ENCODE assay signal across 10 cellular contexts in the genomic region with DNA sequence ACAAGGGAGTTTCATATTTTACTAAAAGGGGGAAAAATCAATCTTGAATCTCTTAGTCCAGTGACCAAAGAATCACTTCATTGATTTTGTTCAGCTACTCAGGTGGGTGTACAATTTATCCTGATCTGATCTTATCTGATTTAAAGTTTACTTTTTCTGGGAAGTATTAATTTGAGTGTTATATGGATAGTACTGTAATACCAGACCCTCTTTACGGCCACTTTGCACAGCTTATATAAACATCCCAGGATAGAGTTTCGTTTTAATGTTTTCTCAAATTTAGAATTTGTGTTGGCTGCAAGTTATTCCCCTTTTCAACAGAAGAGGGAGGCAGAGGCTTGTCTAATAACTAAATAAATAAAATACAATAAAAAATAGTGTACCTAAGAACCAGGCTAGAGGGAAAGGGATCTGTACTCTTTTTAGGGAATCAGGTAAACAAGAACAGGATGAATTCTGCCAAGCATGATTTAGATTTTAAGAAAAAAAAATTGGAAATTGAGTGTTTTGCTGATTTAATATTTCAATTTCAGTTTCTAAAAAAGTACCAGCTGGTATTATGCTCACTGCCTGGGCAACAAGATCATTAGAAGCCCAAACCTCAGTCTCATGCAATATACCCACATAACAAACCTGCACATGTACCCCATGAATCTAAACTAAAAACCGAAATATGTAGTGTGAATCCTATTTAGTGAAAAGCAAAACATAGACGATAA.
DNase-seq lines count a peak whose midpoint lies in the region; ATAC-seq and TF ChIP-seq lines count a peak whose summit lies in the region.
"Had no signal": no experiment of that assay in that cellular context is flagged by ENCODE, and none has a peak within 500 bp of the region (broad histone marks: within the 10 kb centered on the region; RNA-seq: fewer than 3 reads in every experiment).

No MANE protein-coding gene starts in this region.

- H3K36me3 Mint-ChIP-seq in stimulated activated memory B cell treated with anti-CD40 and anti-IgM and Interleukin-4, amounts not matched to agents 10 μg/mL and 1 μg/mL and 100 μg/mL, for 72 hours: no peaks in the 10 kb centered on the region

- no peaks in the 10 kb centered on the region for H3K4me1 ChIP-seq in esophagus muscularis mucosa

- CTCF ChIA-PET in GM10248 (lab: Yijun Ruan, JAX): no interaction called here

- no peaks in the 10 kb centered on the region for H3K9me3 Mint-ChIP-seq in stimulated activated memory B cell treated with anti-CD40 and anti-IgM and Interleukin-4, amounts not matched to agents 10 μg/mL and 1 μg/mL and 100 μg/mL, for 72 hours

- TF ChIP-seq EP300 in esophagus muscularis mucosa (IDR thresholded peaks at IDR 0.05): no peak

- H3K36me3 ChIP-seq in esophagus muscularis mucosa: no peaks in the 10 kb centered on the region

- TF ChIP-seq POLR2A in esophagus muscularis mucosa (IDR thresholded peaks at IDR 0.05; ENCODE audit: low read depth): no peak

- intact Hi-C loops in esophagus muscularis mucosa (cut with DNase I): no loop called here

- peak; percentile 40 to 60 (median 47) for TF ChIP-seq CTCF in esophagus muscularis mucosa (IDR thresholded peaks at IDR 0.05)
- TF ChIP-seq CTCF in GM10248 (IDR thresholded peaks at IDR 0.05; ENCODE audit: control extremely low read depth, extremely low read depth, low read depth, missing control alignments): no peak

- DNase-seq in NCI-H82 (lab: John Stamatoyannopoulos, UW) (peak; percentile 59), NCI-H82 treated with DMSO at 0.1 percent for 48 hours (lab: John Stamatoyannopoulos, UW; ENCODE audit: unreplicated experiment) (no peak), NCI-H748 treated with DMSO at 0.1 percent for 48 hours (lab: John Stamatoyannopoulos, UW) (peak; percentile 11), esophagus muscularis mucosa (ENCODE audit: extremely low spot score) (no peak), superior temporal gyrus (ENCODE audit: extremely low spot score) (peak; percentile 53), GM10248 (ENCODE audit: extremely low spot score) (no peak)
- DNase-seq: activated CD8-positive, alpha-beta memory T cell treated with anti-CD3 and anti-CD28 coated beads, Interleukin-2, amount 50 U/mL, for 4 hours had no signal

- H3K9me3 ChIP-seq in esophagus muscularis mucosa: no peaks in the 10 kb centered on the region

- H3K4me3 ChIP-seq in esophagus muscularis mucosa: no peak overlapping the region
- H3K4me3 ChIP-seq: lung had no signal

- H3K4me3 Mint-ChIP-seq in stimulated activated memory B cell treated with anti-CD40 and anti-IgM and Interleukin-4, amounts not matched to agents 10 μg/mL and 1 μg/mL and 100 μg/mL, for 72 hours: no peak overlapping the region

- POLR2A ChIA-PET in GM10248 (lab: Yijun Ruan, JAX): no interaction called here

- H3K27me3 Mint-ChIP-seq in stimulated activated memory B cell treated with anti-CD40 and anti-IgM and Interleukin-4, amounts not matched to agents 10 μg/mL and 1 μg/mL and 100 μg/mL, for 72 hours: peaks cover 21% of the 10 kb centered on the region

- no peak overlapping the region for H3K27ac ChIP-seq in esophagus muscularis mucosa (replicated peaks in 1 of 4)

- H3K4me1 Mint-ChIP-seq in stimulated activated memory B cell treated with anti-CD40 and anti-IgM and Interleukin-4, amounts not matched to agents 10 μg/mL and 1 μg/mL and 100 μg/mL, for 72 hours: no peaks in the 10 kb centered on the region

- no peak for ATAC-seq in stimulated activated memory B cell treated with anti-CD40 and anti-IgM and Interleukin-4, amounts not matched to agents 10 μg/mL and 1 μg/mL and 100 μg/mL, for 72 hours
- no peak for ATAC-seq in HG02798 (IDR thresholded peaks at IDR 0.05; ENCODE audit: poor library complexity, unreplicated experiment)

- peaks cover 0 to 8% (median 0%) of the 10 kb centered on the region in 4 donors for H3K27me3 ChIP-seq in esophagus muscularis mucosa

- 50% methylated on average over 4 of the region's 4 CpGs for WGBS in esophagus muscularis mucosa

- no peak overlapping the region for H3K27ac Mint-ChIP-seq in stimulated activated memory B cell treated with anti-CD40 and anti-IgM and Interleukin-4, amounts not matched to agents 10 μg/mL and 1 μg/mL and 100 μg/mL, for 72 hours

Comparison
In these comparisons a context has a peak if more than half of its experiments do, and no peak if none do; other contexts are left out.
1. DNase-seq: peak in NCI-H82 (single experiment), NCI-H748 treated with DMSO at 0.1 percent for 48 hours (single experiment) and superior temporal gyrus (single experiment); none in NCI-H82 treated with DMSO at 0.1 percent for 48 hours (single experiment), esophagus muscularis mucosa (single experiment) and GM10248 (single experiment).